In the genomic region with DNA sequence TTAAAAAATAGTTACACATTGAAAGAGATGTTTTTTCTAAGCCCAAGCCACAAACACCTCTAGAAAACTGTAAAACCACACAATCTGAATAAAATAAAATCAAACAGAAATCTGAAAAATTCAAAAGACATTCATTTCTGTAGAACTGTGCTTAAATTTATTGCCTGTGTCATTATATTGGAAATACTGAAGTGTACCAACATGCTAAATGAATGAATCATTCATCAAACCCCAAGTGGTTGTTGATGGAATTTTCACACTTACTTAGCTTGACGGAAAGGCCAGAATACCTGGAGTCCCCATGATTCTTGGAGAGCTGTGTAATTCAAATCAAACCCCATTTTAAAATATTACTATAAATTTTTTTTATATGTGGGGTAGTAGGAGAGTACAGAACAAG, we compare ENCODE assay signal across 9 cellular contexts. TPM values are rescaled to one million over a fixed set of nuclear protein-coding genes. Genes with fewer than 3 reads are reported as not detected.
DNase-seq lines count a peak whose midpoint lies in the region; ATAC-seq and TF ChIP-seq lines count a peak whose summit lies in the region.
"Had no signal": no experiment of that assay in that cellular context is flagged by ENCODE, and none has a peak within 500 bp of the region (broad histone marks: within the 10 kb centered on the region; RNA-seq: fewer than 3 reads in every experiment).

No MANE protein-coding gene starts in this region.

- H3K4me1 Mint-ChIP-seq in stimulated activated effector memory CD8-positive, alpha-beta T cell treated with anti-CD3 and anti-CD28 coated beads, Interleukin-12 subunit alpha, Interleukin-12 subunit beta, amount 100 ng/mL, for 72 hours = peaks cover 11% of the 10 kb centered on the region

- TF ChIP-seq CTCF in gastroesophageal sphincter (IDR thresholded peaks at IDR 0.05) (peak in 3 of 4 experiments; percentile 15 to 47 (median 44)), suprapubic skin (IDR thresholded peaks at IDR 0.05) (peak in 1 of 2 donors; percentile 17)

- H3K27ac Mint-ChIP-seq in stimulated activated effector memory CD8-positive, alpha-beta T cell treated with anti-CD3 and anti-CD28 coated beads, Interleukin-12 subunit alpha, Interleukin-12 subunit beta, amount 100 ng/mL, for 72 hours = no peak overlapping the region

- no peaks in the 10 kb centered on the region for H3K27me3 ChIP-seq in gastroesophageal sphincter
- H3K27me3 ChIP-seq in suprapubic skin = no peaks in the 10 kb centered on the region

- H3K9me3 ChIP-seq in gastroesophageal sphincter (no peaks in the 10 kb centered on the region), suprapubic skin (no peaks in the 10 kb centered on the region)

- H3K27ac ChIP-seq in gastroesophageal sphincter (peak overlapping the region; percentile 48 to 87 (median 70)), suprapubic skin (no peak overlapping the region)
- H3K27ac ChIP-seq: C4-2B had no signal

- H3K4me3 Mint-ChIP-seq in stimulated activated effector memory CD8-positive, alpha-beta T cell treated with anti-CD3 and anti-CD28 coated beads, Interleukin-12 subunit alpha, Interleukin-12 subunit beta, amount 100 ng/mL, for 72 hours = no peak overlapping the region

- peaks cover 9 to 60% (median 15%) of the 10 kb centered on the region in 3 donors for H3K4me1 ChIP-seq in gastroesophageal sphincter
- peaks cover 71% of the 10 kb centered on the region for H3K4me1 ChIP-seq in suprapubic skin

- H3K36me3 Mint-ChIP-seq in stimulated activated effector memory CD8-positive, alpha-beta T cell treated with anti-CD3 and anti-CD28 coated beads, Interleukin-12 subunit alpha, Interleukin-12 subunit beta, amount 100 ng/mL, for 72 hours = no peaks in the 10 kb centered on the region

- H3K36me3 ChIP-seq in gastroesophageal sphincter (no peaks in the 10 kb centered on the region), suprapubic skin (no peaks in the 10 kb centered on the region)

- TF ChIP-seq POLR2A in gastroesophageal sphincter (IDR thresholded peaks at IDR 0.05) = no peak
- no peak for TF ChIP-seq POLR2A in suprapubic skin (IDR thresholded peaks at IDR 0.05)

- H3K9me3 Mint-ChIP-seq in stimulated activated effector memory CD8-positive, alpha-beta T cell treated with anti-CD3 and anti-CD28 coated beads, Interleukin-12 subunit alpha, Interleukin-12 subunit beta, amount 100 ng/mL, for 72 hours = no peaks in the 10 kb centered on the region

- ATAC-seq in gastroesophageal sphincter (no peak), GM18873 (IDR thresholded peaks at IDR 0.05; ENCODE audit: low FRiP score, unreplicated experiment) (no peak)
- no peak for ATAC-seq in stimulated activated effector memory CD8-positive, alpha-beta T cell treated with anti-CD3 and anti-CD28 coated beads, Interleukin-12 subunit alpha, Interleukin-12 subunit beta, amount 100 ng/mL, for 72 hours

- TF ChIP-seq EP300 in gastroesophageal sphincter (IDR thresholded peaks at IDR 0.05) (no peak), suprapubic skin (IDR thresholded peaks at IDR 0.05) (no peak)

- WGBS in gastroesophageal sphincter (ENCODE audit: low coverage in 1 of 2), 2 donors = 9 to 14% methylated on average over 1 of the region's 1 CpG
- WGBS in suprapubic skin = 26% methylated on average over 1 of the region's 1 CpG

- DNase-seq in NCI-H510A treated with DMSO at 0.1 percent for 48 hours (lab: John Stamatoyannopoulos, UW) = peak; percentile 21
- DNase-seq in NCI-H510A (lab: John Stamatoyannopoulos, UW) = no peak
- DNase-seq in RPMI7951 (ENCODE audit: low read depth) = peak; percentile 25
- no peak for DNase-seq in suprapubic skin (ENCODE audit: low spot score in 2 of 2)
- DNase-seq in stimulated activated effector memory CD8-positive, alpha-beta T cell treated with anti-CD3 and anti-CD28 coated beads, Interleukin-12 subunit alpha, Interleukin-12 subunit beta, amount 100 ng/mL, for 72 hours (ENCODE audit: low spot score in 2 of 2) = no peak
- DNase-seq in GF-D8 (lab: John Stamatoyannopoulos, UW) = no peak

- peak overlapping the region; percentile 85 to 89 for H3K4me3 ChIP-seq in gastroesophageal sphincter
- peak overlapping the region; percentile 65 for H3K4me3 ChIP-seq in suprapubic skin

RNA-seq across cellular contexts. Expression of gene KITLG, which starts 2.7 kb away (rescaled TPM):
- total RNA-seq in RPMI7951 (2014; rRNA removed; shearing (Covaris generic)) = 4.7 and 5.4 TPM in 2 replicates
- total RNA-seq in gastroesophageal sphincter = 100 to 1,000 TPM in 3 of 4 donors, 10 to 100 TPM in 1; 48.5 to 239 (median 112) TPM
- total RNA-seq in suprapubic skin = 10 to 100 TPM; 10.5 to 17.6 (median 12.6) TPM

Comparison
In these comparisons a context has a peak if more than half of its experiments do, and no peak if none do; other contexts are left out.
1. DNase-seq: peak in NCI-H510A treated with DMSO at 0.1 percent for 48 hours (single experiment) and RPMI7951 (single experiment); none in NCI-H510A (single experiment), suprapubic skin (0 of 2), stimulated activated effector memory CD8-positive, alpha-beta T cell treated with anti-CD3 and anti-CD28 coated beads, Interleukin-12 subunit alpha, Interleukin-12 subunit beta, amount 100 ng/mL, for 72 hours (0 of 2) and GF-D8 (single experiment).